ENCODE assay signal across 21 cellular contexts in genomic region chr7:117171106-117171505, GRCh38.
A peak's percentile ranks its signal among the peaks of the same experiment; 100 is the strongest.
DNase-seq lines count a peak whose midpoint lies in the region; ATAC-seq, FAIRE-seq and TF ChIP-seq lines count a peak whose summit lies in the region.
"Had no signal": no experiment of that assay in that cellular context is flagged by ENCODE, and none has a peak within 500 bp of the region (broad histone marks: within the 10 kb centered on the region; RNA-seq: fewer than 3 reads in every experiment).

No MANE protein-coding gene starts in this region.

- DNase-seq in M059J (ENCODE audit: low read depth) = peak; percentile 12
- no peak for DNase-seq in K562 (ENCODE audit: extremely low read depth in 1 of 4, low spot score in 3 of 4)
- DNase-seq in neuronal stem cell (ENCODE audit: low spot score) = no peak
- DNase-seq in activated CD4-positive, alpha-beta memory T cell treated with anti-CD3 and anti-CD28 coated beads for 36 hours = no peak
- no peak for DNase-seq in NCI-H748 (lab: John Stamatoyannopoulos, UW; ENCODE audit: unreplicated experiment)
- DNase-seq: activated CD4-positive, CD25-positive, alpha-beta regulatory T cell; activated CD8-positive, alpha-beta memory T cell treated with anti-CD3 and anti-CD28 coated beads for 24 hours; activated T-cell treated with anti-CD3 and anti-CD28 coated beads, Interleukin-2, amount 50 U/mL, for 48 hours; EL; NCI-H526; stimulated activated naive CD4-positive, alpha-beta T cell; T-helper 17 cell had no signal

- no peaks in the 10 kb centered on the region for H3K9me3 Mint-ChIP-seq in activated CD4-positive, alpha-beta memory T cell treated with anti-CD3 and anti-CD28 coated beads for 36 hours
- H3K9me3 Mint-ChIP-seq: activated naive CD4-positive, alpha-beta T cell treated with anti-CD3 and anti-CD28 coated beads, Interleukin-2, amount 50 U/mL, for 24 hours had no signal

- H3K9me3 ChIP-seq in K562 (replicated peaks; ENCODE audit: control insufficient read depth, insufficient read depth, low read depth, low read length) (no peaks in the 10 kb centered on the region), neuronal stem cell (replicated peaks in 1 of 2; ENCODE audit: control insufficient read depth in 2 of 2, insufficient read depth in 1 of 2, low read depth in 1 of 2, low read length in 2 of 2) (no peaks in the 10 kb centered on the region)
- H3K9me3 ChIP-seq: Caco-2, tibial nerve had no signal

- H3K4me2 ChIP-seq in K562 (ENCODE audit: insufficient read depth, low read length) (no peak overlapping the region), neuronal stem cell (ENCODE audit: insufficient read depth, low read length, poor library complexity, severe bottlenecking) (no peak overlapping the region)

- no peaks in the 10 kb centered on the region for H3K4me1 ChIP-seq in K562 (replicated peaks in 1 of 2; ENCODE audit: control insufficient read depth in 2 of 2, insufficient read depth in 2 of 2, low read length in 2 of 2)
- H3K4me1 ChIP-seq in neuronal stem cell (ENCODE audit: control insufficient read depth in 2 of 2, insufficient read depth in 1 of 2, low read depth in 1 of 2, low read length in 2 of 2) = peaks cover 0 to 9% of the 10 kb centered on the region in 2 donors
- H3K4me1 ChIP-seq: Caco-2, parathyroid adenoma had no signal

- TF ChIP-seq RAD21 in K562 (CRISPR knock-in tag; conservative IDR thresholded peaks at IDR 0.05 in 1 of 2, IDR thresholded peaks at IDR 0.05 in 1 of 2) = no peak

- H2BK5ac ChIP-seq in neuronal stem cell (ENCODE audit: low read length) = no peak overlapping the region

- intact Hi-C loops in K562 (cut with micrococcal nuclease) = no loop called here
- intact Hi-C loops in activated CD4-positive, alpha-beta memory T cell treated with anti-CD3 and anti-CD28 coated beads for 36 hours (cut with micrococcal nuclease) = no loop called here

- peaks cover 3% of the 10 kb centered on the region for H3K9me1 ChIP-seq in K562 (ENCODE audit: control insufficient read depth, insufficient read depth, low read length)

- no TSS peak for BruUV-seq in K562 (replicated peaks; lab: Mats Ljungman, UMichigan)

- H4K91ac ChIP-seq in neuronal stem cell (ENCODE audit: low read depth, low read length, poor library complexity) = no peak overlapping the region

- no peak overlapping the region for H3K9ac ChIP-seq in K562 (ENCODE audit: insufficient read depth in 1 of 2, low read depth in 2 of 2, low read length in 2 of 2)
- H3K9ac ChIP-seq in neuronal stem cell (ENCODE audit: low read depth, low read length, poor library complexity) = no peak overlapping the region
- H3K9ac ChIP-seq: parathyroid adenoma had no signal

- H3K4me3 ChIP-seq in K562 = no peak overlapping the region
- no peak overlapping the region for H3K4me3 ChIP-seq in neuronal stem cell (ENCODE audit: low read length in 2 of 2)
- H3K4me3 ChIP-seq: coronary artery, lung, tibial nerve had no signal

- TF ChIP-seq POLR2A in K562 (conservative IDR thresholded peaks at IDR 0.05) = no peak

- H2AFZ ChIP-seq in K562 (ENCODE audit: low read depth, low read length) = no peak overlapping the region
- H2AFZ ChIP-seq in neuronal stem cell (ENCODE audit: low read length) = no peak overlapping the region
- H2AFZ ChIP-seq: parathyroid adenoma had no signal

- no peak overlapping the region for H3K14ac ChIP-seq in neuronal stem cell (ENCODE audit: low read length)

- peak overlapping the region; percentile 3 for H4K8ac ChIP-seq in neuronal stem cell (ENCODE audit: low read depth, low read length)

- in situ Hi-C loops in K562 (cut with MboI) = no loop called here

- peaks cover 50% of the 10 kb centered on the region for H3K36me3 ChIP-seq in K562 (ENCODE audit: control insufficient read depth, insufficient read depth, low read length)
- peaks cover 0 to 32% of the 10 kb centered on the region in 2 donors for H3K36me3 ChIP-seq in neuronal stem cell (replicated peaks in 1 of 2; ENCODE audit: control insufficient read depth in 2 of 2, insufficient read depth in 2 of 2, low read length in 2 of 2)

- H3K79me2 ChIP-seq in K562 (ENCODE audit: control insufficient read depth, insufficient read depth, low read length) = no peaks in the 10 kb centered on the region
- H3K79me2 ChIP-seq: parathyroid adenoma had no signal

- no peak for TF ChIP-seq EP300 in K562 (IDR thresholded peaks at IDR 0.05; ENCODE audit: low read length)

- WGBS in K562 (ENCODE audit: insufficient coverage, low coverage, missing lambda C conversion rate) = 91% methylated on average over 4 of the region's 4 CpGs
- no CpG with 5 or more reads among the region's 4 CpGs for WGBS in neuronal stem cell (ENCODE audit: extremely low coverage in 2 of 2, insufficient read length in 2 of 2, insufficient replicate concordance in 1 of 2), 2 donors

- peaks cover 5% of the 10 kb centered on the region for H3K36me3 Mint-ChIP-seq in activated CD4-positive, alpha-beta memory T cell treated with anti-CD3 and anti-CD28 coated beads for 36 hours

- POLR2A ChIA-PET in K562 (lab: Yijun Ruan, JAX) = no interaction called here
- POLR2A ChIA-PET in activated CD4-positive, alpha-beta memory T cell treated with anti-CD3 and anti-CD28 coated beads for 36 hours (lab: Charles Lee) = no interaction called here

- H3K18ac ChIP-seq in neuronal stem cell (ENCODE audit: low read length) = no peak overlapping the region

- H2BK15ac ChIP-seq in neuronal stem cell (ENCODE audit: low read length) = no peak overlapping the region

- H3K27me3 ChIP-seq in K562 (ENCODE audit: control insufficient read depth in 2 of 2, insufficient read depth in 2 of 2, low read length in 2 of 2) = no peaks in the 10 kb centered on the region
- H3K27me3 ChIP-seq in neuronal stem cell (ENCODE audit: control insufficient read depth in 3 of 3, insufficient read depth in 3 of 3, low read depth in 1 of 3, low read length in 3 of 3) = no peaks in the 10 kb centered on the region
- H3K27me3 ChIP-seq: tibial nerve had no signal

- H2BK120ac ChIP-seq in neuronal stem cell (ENCODE audit: low read depth, low read length) = no peak overlapping the region

- no peaks in the 10 kb centered on the region for H3K27me3 Mint-ChIP-seq in activated CD4-positive, alpha-beta memory T cell treated with anti-CD3 and anti-CD28 coated beads for 36 hours
- H3K27me3 Mint-ChIP-seq: activated naive CD4-positive, alpha-beta T cell treated with anti-CD3 and anti-CD28 coated beads, Interleukin-2, amount 50 U/mL, for 24 hours; T-helper 17 cell had no signal

- TF ChIP-seq CTCF in K562 (IDR thresholded peaks at IDR 0.05 in 2 of 3, conservative IDR thresholded peaks at IDR 0.05 in 1 of 3; ENCODE audit: insufficient read depth in 2 of 3, low read depth in 1 of 3, low read length in 3 of 3) = peak; percentile 11 to 33 (median 26); a peak in 2 of 6 replicates

- no peaks in the 10 kb centered on the region for H4K20me1 ChIP-seq in K562 (replicated peaks; ENCODE audit: control insufficient read depth, insufficient read depth, low read length)

- peak; percentile 19 for FAIRE-seq in K562 (lab: Jason Lieb, UNC)
- FAIRE-seq: keratinocyte had no signal

- no peak overlapping the region for H3K27ac Mint-ChIP-seq in activated CD4-positive, alpha-beta memory T cell treated with anti-CD3 and anti-CD28 coated beads for 36 hours
- H3K27ac Mint-ChIP-seq: activated naive CD4-positive, alpha-beta T cell treated with anti-CD3 and anti-CD28 coated beads, Interleukin-2, amount 50 U/mL, for 24 hours; T-helper 17 cell had no signal

- H3K79me1 ChIP-seq in neuronal stem cell (ENCODE audit: low read depth, low read length) = no peaks in the 10 kb centered on the region

- H3K27ac ChIP-seq in K562 (ENCODE audit: extremely low read depth, low read depth, low read length) (no peak overlapping the region), neuronal stem cell (replicated peaks; ENCODE audit: low read length) (no peak overlapping the region)
- H3K27ac ChIP-seq: parathyroid adenoma, tibial nerve had no signal

- H3K23ac ChIP-seq in neuronal stem cell (ENCODE audit: low read depth, low read length, poor library complexity) = no peak overlapping the region

- H2AK5ac ChIP-seq in neuronal stem cell (ENCODE audit: low read depth, low read length) = no peak overlapping the region

- ATAC-seq in GM18502 (IDR thresholded peaks at IDR 0.05; ENCODE audit: poor library complexity, unreplicated experiment) (peak; percentile 47), K562 (peak; percentile 89), GM19328 (IDR thresholded peaks at IDR 0.05; ENCODE audit: unreplicated experiment) (no peak)
- ATAC-seq: T-helper 17 cell had no signal

- H2BK12ac ChIP-seq in neuronal stem cell (ENCODE audit: low read length) = no peak overlapping the region

- no peaks in the 10 kb centered on the region for H3K4me1 Mint-ChIP-seq in activated CD4-positive, alpha-beta memory T cell treated with anti-CD3 and anti-CD28 coated beads for 36 hours (ENCODE audit: low read depth)
- H3K4me1 Mint-ChIP-seq: activated naive CD4-positive, alpha-beta T cell treated with anti-CD3 and anti-CD28 coated beads, Interleukin-2, amount 50 U/mL, for 24 hours had no signal

- no peak overlapping the region for H3K4me3 Mint-ChIP-seq in activated CD4-positive, alpha-beta memory T cell treated with anti-CD3 and anti-CD28 coated beads for 36 hours
- H3K4me3 Mint-ChIP-seq: activated naive CD4-positive, alpha-beta T cell treated with anti-CD3 and anti-CD28 coated beads, Interleukin-2, amount 50 U/mL, for 24 hours; T-helper 17 cell had no signal

- H3K4ac ChIP-seq in neuronal stem cell (ENCODE audit: low read length) = no peak overlapping the region

- CTCF ChIA-PET in K562 (lab: Yijun Ruan, JAX; ENCODE audit: low intra/inter-chr PET ratio) = no interaction called here
- CTCF ChIA-PET in activated CD4-positive, alpha-beta memory T cell treated with anti-CD3 and anti-CD28 coated beads for 36 hours (lab: Charles Lee) = no interaction called here

TF ChIP-seq in K562, 482 proteins besides CTCF, POLR2A, EP300 and RAD21 (continues in another document):
- no peak for TF ChIP-seq MLLT1 (IDR thresholded peaks at IDR 0.05)
- TF ChIP-seq NR3C1 (CRISPR knock-in tag; IDR thresholded peaks at IDR 0.05) = no peak
- TF ChIP-seq ZNF431 (CRISPR knock-in tag; IDR thresholded peaks at IDR 0.05) = no peak
